17 cellular contexts compared by ENCODE assay signal in the genomic region with DNA sequence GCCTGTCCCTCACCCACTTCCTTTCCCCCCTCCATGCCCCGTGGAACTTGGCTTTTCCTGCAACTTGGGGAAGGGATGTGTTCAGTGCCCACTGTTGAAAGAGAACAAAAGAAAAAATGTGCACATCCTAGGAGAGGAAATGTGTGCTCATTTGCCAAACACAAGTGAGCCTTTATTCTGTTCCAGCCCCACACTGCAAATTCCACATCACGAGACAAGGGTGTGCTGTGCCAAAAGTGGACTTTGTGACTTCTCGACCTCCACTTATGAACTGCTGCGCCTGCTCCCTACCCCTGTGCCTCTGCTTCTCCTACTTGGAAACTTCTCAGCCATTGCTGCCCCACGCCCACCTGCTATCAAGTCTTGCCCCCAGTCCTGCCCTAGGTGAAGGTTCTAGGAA.
DNase-seq lines count a peak whose midpoint lies in the region; ATAC-seq, FAIRE-seq and TF ChIP-seq lines count a peak whose summit lies in the region.
"Had no signal": no experiment of that assay in that cellular context is flagged by ENCODE, and none has a peak within 500 bp of the region (broad histone marks: within the 10 kb centered on the region; RNA-seq: fewer than 3 reads in every experiment).

No MANE protein-coding gene starts in this region.

- intact Hi-C loops in HepG2 (cut with micrococcal nuclease; ENCODE audit: unreplicated experiment) (no loop called here), right lobe of liver (cut with DNase I) (no loop called here)

- H3K27ac ChIP-seq in HepG2 (ENCODE audit: extremely low read length, insufficient read depth, low read length) (no peak overlapping the region), right lobe of liver (no peak overlapping the region)
- H3K27ac ChIP-seq: 22Rv1, A549, BLaER1 had no signal

- H3K79me2 ChIP-seq in HepG2 (ENCODE audit: insufficient read depth, low read length) = no peaks in the 10 kb centered on the region

- H4K20me1 ChIP-seq in HepG2 (ENCODE audit: insufficient read depth, low read length) = no peaks in the 10 kb centered on the region
- H4K20me1 ChIP-seq: BLaER1 had no signal

- no peak for FAIRE-seq in HepG2 (lab: Jason Lieb, UNC)
- FAIRE-seq: A549, GM12878 had no signal

- TF ChIP-seq EP300 in HepG2 (IDR thresholded peaks at IDR 0.05; ENCODE audit: low read depth in 2 of 2, low read length in 2 of 2) = no peak
- no peak for TF ChIP-seq EP300 in HepG2 (CRISPR knock-in tag; IDR thresholded peaks at IDR 0.05; ENCODE audit: borderline replicate concordance)

- 0 out of 2 replicates have a peak, but pooled peaks cover 6% of the 10 kb centered on the region for H3K4me1 ChIP-seq in HepG2 (ENCODE audit: insufficient read depth, low read length)
- no peaks in the 10 kb centered on the region for H3K4me1 ChIP-seq in right lobe of liver
- H3K4me1 ChIP-seq: A549, BLaER1 had no signal

- no peak overlapping the region for H3K4me3 ChIP-seq in HepG2 (replicated peaks in 1 of 3; ENCODE audit: insufficient read depth in 1 of 3, low read depth in 2 of 3, low read length in 3 of 3)
- H3K4me3 ChIP-seq in right lobe of liver = no peak overlapping the region
- H3K4me3 ChIP-seq: A549, BLaER1, GM12878 had no signal

- TF ChIP-seq RAD21 in HepG2 (CRISPR knock-in tag; IDR thresholded peaks at IDR 0.05) = no peak

- TF ChIP-seq POLR2A in HepG2 (IDR thresholded peaks at IDR 0.05; ENCODE audit: insufficient read depth in 1 of 2, low read depth in 2 of 2, low read length in 2 of 2) (no peak), right lobe of liver (IDR thresholded peaks at IDR 0.05) (no peak)

- CTCF ChIA-PET in HepG2 (lab: Yijun Ruan, JAX; ENCODE audit: low intra/inter-chr PET ratio, low total read pairs) = no interaction called here

- H3K36me3 ChIP-seq in HepG2 (replicated peaks in 1 of 2; ENCODE audit: control insufficient read depth in 1 of 2, insufficient read depth in 2 of 2, low read length in 2 of 2) (no peaks in the 10 kb centered on the region), right lobe of liver (no peaks in the 10 kb centered on the region)
- H3K36me3 ChIP-seq: BLaER1 had no signal

- H3K27me3 ChIP-seq in HepG2 (ENCODE audit: control insufficient read depth in 1 of 2, insufficient read depth in 2 of 2, low read length in 2 of 2) (peaks cover 2 to 12% of the 10 kb centered on the region in 2 experiments; a peak in 4 of 5 replicates), right lobe of liver (peaks cover 0 to 5% of the 10 kb centered on the region in 2 donors)
- H3K27me3 ChIP-seq: BLaER1 had no signal

- no peak overlapping the region for H3K4me2 ChIP-seq in HepG2 (ENCODE audit: low read depth, low read length)
- H3K4me2 ChIP-seq: A549, BLaER1 had no signal

- H3K9ac ChIP-seq in HepG2 (ENCODE audit: insufficient read depth, low read depth, low read length) = no peak overlapping the region
- H3K9ac ChIP-seq: BLaER1 had no signal

- WGBS in HepG2 (ENCODE audit: low lambda C conversion rate) = 3% methylated on average over 5 of the region's 5 CpGs
- WGBS in right lobe of liver (ENCODE audit: insufficient coverage, low coverage, low lambda C conversion rate, missing lambda C conversion rate) = 47% methylated on average over 5 of the region's 5 CpGs

- H2AFZ ChIP-seq in HepG2 (ENCODE audit: low read length) = no peak overlapping the region

- no TSS peak for BruUV-seq in HepG2 (replicated peaks; lab: Mats Ljungman, UMichigan)

- DNase-seq in HepG2 (ENCODE audit: low spot score) (peak; percentile 18), right lobe of liver (no peak), foreskin melanocyte (peak; percentile 95), pons (ENCODE audit: low spot score) (peak; percentile 9), DMS53 treated with DMSO at 0.1 percent for 48 hours (lab: John Stamatoyannopoulos, UW; ENCODE audit: unreplicated experiment) (no peak)
- DNase-seq: Calu3; CD4-positive, alpha-beta memory T cell; DND-41; EL; GOT3; H9 had no signal

- H3K9me3 ChIP-seq in HepG2 (ENCODE audit: low read length) (no peaks in the 10 kb centered on the region), right lobe of liver (no peaks in the 10 kb centered on the region)
- H3K9me3 ChIP-seq: A549, BLaER1 had no signal

- ATAC-seq in HepG2 (no peak), right lobe of liver (no peak), HG02938 (IDR thresholded peaks at IDR 0.05; ENCODE audit: unreplicated experiment) (no peak), GM18861 (IDR thresholded peaks at IDR 0.05; ENCODE audit: unreplicated experiment) (no peak)
- ATAC-seq: A549, GM12878 had no signal

- in situ Hi-C loops in HepG2 (cut with HindIII; ENCODE audit: extremely low pct_ligation_motif_present, low pct_unique_long_range_greater_than_20kb) = no loop called here

- TF ChIP-seq CTCF in HepG2 (CRISPR knock-in tag; IDR thresholded peaks at IDR 0.05) (no peak), right lobe of liver (IDR thresholded peaks at IDR 0.05) (no peak)

- POLR2A ChIA-PET in HepG2 (lab: Yijun Ruan, JAX) = no interaction called here

TF ChIP-seq in HepG2, 621 proteins besides CTCF, POLR2A, EP300 and RAD21:
- TF ChIP-seq, protein P1, sequence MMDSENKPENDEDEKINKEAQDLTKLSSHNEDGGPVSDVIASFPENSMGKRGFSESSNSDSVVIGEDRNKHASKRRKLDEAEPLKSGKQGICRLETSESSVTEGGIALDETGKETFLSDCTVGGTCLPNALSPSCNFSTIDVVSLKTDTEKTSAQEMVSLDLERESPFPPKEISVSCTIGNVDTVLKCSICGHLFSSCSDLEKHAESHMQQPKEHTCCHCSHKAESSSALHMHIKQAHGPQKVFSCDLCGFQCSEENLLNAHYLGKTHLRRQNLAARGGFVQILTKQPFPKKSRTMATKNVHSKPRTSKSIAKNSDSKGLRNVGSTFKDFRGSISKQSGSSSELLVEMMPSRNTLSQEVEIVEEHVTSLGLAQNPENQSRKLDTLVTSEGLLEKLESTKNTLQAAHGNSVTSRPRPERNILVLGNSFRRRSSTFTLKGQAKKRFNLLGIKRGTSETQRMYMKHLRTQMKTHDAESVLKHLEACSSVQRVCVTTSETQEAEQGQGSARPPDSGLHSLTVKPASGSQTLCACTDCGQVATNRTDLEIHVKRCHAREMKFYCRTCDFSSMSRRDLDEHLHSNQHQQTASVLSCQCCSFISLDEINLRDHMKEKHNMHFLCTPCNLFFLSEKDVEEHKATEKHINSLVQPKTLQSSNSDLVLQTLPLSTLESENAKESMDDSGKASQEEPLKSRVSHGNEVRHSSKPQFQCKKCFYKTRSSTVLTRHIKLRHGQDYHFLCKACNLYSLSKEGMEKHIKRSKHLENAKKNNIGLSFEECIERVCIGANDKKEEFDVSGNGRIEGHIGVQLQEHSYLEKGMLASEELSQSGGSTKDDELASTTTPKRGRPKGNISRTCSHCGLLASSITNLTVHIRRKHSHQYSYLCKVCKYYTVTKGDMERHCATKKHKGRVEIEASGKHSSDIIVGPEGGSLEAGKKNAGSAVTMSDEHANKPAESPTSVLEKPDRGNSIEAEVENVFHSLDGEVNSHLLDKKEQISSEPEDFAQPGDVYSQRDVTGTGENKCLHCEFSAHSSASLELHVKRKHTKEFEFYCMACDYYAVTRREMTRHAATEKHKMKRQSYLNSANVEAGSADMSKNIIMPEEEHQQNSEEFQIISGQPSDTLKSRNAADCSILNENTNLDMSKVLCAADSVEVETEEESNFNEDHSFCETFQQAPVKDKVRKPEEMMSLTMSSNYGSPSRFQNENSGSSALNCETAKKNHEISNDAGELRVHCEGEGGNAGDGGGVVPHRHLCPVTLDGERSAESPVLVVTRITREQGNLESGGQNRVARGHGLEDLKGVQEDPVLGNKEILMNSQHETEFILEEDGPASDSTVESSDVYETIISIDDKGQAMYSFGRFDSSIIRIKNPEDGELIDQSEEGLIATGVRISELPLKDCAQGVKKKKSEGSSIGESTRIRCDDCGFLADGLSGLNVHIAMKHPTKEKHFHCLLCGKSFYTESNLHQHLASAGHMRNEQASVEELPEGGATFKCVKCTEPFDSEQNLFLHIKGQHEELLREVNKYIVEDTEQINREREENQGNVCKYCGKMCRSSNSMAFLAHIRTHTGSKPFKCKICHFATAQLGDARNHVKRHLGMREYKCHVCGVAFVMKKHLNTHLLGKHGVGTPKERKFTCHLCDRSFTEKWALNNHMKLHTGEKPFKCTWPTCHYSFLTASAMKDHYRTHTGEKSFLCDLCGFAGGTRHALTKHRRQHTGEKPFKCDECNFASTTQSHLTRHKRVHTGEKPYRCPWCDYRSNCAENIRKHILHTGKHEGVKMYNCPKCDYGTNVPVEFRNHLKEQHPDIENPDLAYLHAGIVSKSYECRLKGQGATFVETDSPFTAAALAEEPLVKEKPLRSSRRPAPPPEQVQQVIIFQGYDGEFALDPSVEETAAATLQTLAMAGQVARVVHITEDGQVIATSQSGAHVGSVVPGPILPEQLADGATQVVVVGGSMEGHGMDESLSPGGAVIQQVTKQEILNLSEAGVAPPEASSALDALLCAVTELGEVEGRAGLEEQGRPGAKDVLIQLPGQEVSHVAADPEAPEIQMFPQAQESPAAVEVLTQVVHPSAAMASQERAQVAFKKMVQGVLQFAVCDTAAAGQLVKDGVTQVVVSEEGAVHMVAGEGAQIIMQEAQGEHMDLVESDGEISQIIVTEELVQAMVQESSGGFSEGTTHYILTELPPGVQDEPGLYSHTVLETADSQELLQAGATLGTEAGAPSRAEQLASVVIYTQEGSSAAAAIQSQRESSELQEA (CRISPR knock-in tag; IDR thresholded peaks at IDR 0.05; ENCODE audit: not compliant biosample characterization) = no peak
- TF ChIP-seq SOX13 (IDR thresholded peaks at IDR 0.05) (no peak), SOX13 (CRISPR knock-in tag; conservative IDR thresholded peaks at IDR 0.05 in 1 of 2, IDR thresholded peaks at IDR 0.05 in 1 of 2) (0 out of 4 replicates have a peak, but pooled peaks of 1 of the 2 experiments have one; percentile 10), BHLHE40 (IDR thresholded peaks at IDR 0.05; ENCODE audit: low read length) (peak; percentile 46; the same call in 1 of the 2 replicates), FOXK1 (CRISPR knock-in tag; IDR thresholded peaks at IDR 0.05; ENCODE audit: borderline replicate concordance, low read depth) (no peak), ZNF260 (CRISPR knock-in tag; IDR thresholded peaks at IDR 0.05; ENCODE audit: borderline replicate concordance, low read depth) (no peak), ZIK1 (CRISPR knock-in tag; IDR thresholded peaks at IDR 0.05; ENCODE audit: borderline replicate concordance, low read depth) (no peak)
TF ChIP-seq in HepG2: peak in this region for 2.

Comparison
In these comparisons a context has a peak if more than half of its experiments do, and no peak if none do; other contexts are left out.
1. DNase-seq: peak in HepG2 (single experiment), foreskin melanocyte (single experiment) and pons (single experiment); none in right lobe of liver (0 of 3) and DMS53 treated with DMSO at 0.1 percent for 48 hours (single experiment).